ENCODE assay signal across 27 cellular contexts in the genomic region with DNA sequence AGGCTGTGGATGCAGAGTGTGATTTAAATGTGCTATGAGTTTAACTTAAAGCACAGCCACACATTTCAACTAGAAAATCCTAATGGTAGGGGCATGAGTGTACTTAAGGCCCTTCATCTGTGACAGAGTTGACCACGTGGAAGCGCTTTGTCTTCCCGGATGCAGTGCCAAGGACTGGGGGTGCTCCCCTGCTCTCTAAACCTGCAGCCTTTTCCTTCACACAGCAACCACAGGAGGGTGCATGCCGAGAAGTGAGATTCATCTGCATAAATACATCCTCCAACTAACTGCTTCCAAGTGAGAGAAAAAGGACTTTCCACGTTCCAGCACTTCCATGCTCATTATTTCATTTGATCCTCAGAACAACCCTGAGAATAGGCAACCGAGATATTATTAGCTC.
"Had no signal": no experiment of that assay in that cellular context is flagged by ENCODE, and none has a peak within 500 bp of the region (broad histone marks: within the 10 kb centered on the region; RNA-seq: fewer than 3 reads in every experiment).

No MANE protein-coding gene starts in this region.

- H3K9me3 ChIP-seq: MG63, SJCRH30 had no signal

- DNase-seq: activated CD4-positive, alpha-beta T cell treated with anti-CD3 and anti-CD28 coated beads for 48 hours; activated CD4-positive, alpha-beta T cell treated with anti-CD3 and anti-CD28 coated beads, Interleukin-2, amount 50 U/mL, for 48 hours; activated CD4-positive, CD25-positive, alpha-beta regulatory T cell treated with anti-CD3 and anti-CD28 coated beads, Interleukin-2, amount 50 U/mL, for 72 hours; activated CD8-positive, alpha-beta memory T cell treated with anti-CD3 and anti-CD28 coated beads for 24 hours; activated gamma-delta T cell; activated naive CD4-positive, alpha-beta T cell treated with anti-CD3 and anti-CD28 coated beads for 36 hours; activated naive CD8-positive, alpha-beta T cell treated with anti-CD3 and anti-CD28 coated beads for 36 hours; activated T-cell treated with anti-CD3 and anti-CD28 coated beads, Interleukin-2, amount 50 U/mL, for 4 hours; brain microvascular endothelial cell; cerebellar nuclear complex; MG63; MV-4-11; NCI-H1105 treated with DMSO at 0.1 percent for 48 hours; NCI-H1436 treated with DMSO at 0.1 percent for 48 hours; NCI-H1930; NCI-H2107; NCI-H510A treated with DMSO at 0.1 percent for 48 hours; NCI-H69; NK-92 treated with Interleukin-12 subunit alpha and Interleukin-12 subunit beta, amount 100 ng/mL, for 24 hours; Peyer's patch; Right ventricle myocardium superior; SJCRH30 had no signal

- H3K4me1 ChIP-seq: Peyer's patch, SJCRH30 had no signal

- H3K27me3 ChIP-seq: brain microvascular endothelial cell, cardiac muscle cell, MG63, Peyer's patch had no signal

- H3K36me3 ChIP-seq: brain microvascular endothelial cell, cardiac muscle cell, MG63, Peyer's patch, SJCRH30 had no signal

- FAIRE-seq: colon had no signal

- ATAC-seq: activated T-cell treated with anti-CD3 and anti-CD28 coated beads, Interleukin-2, amount 50 U/mL, for 4 hours; activated T-helper 17 cell treated with anti-CD3 and anti-CD28 coated beads, Interleukin-2, amount 50 U/mL, for 72 hours; WTC11 had no signal

- H3K27ac ChIP-seq: brain microvascular endothelial cell, cardiac muscle cell, Peyer's patch, RWPE1, SJCRH30 had no signal

- H3K4me3 ChIP-seq: cardiac muscle cell, MG63, Peyer's patch, SJCRH30 had no signal
